In genomic region chr7:80515298-80515697, GRCh38 we compare ENCODE assay signal across 10 cellular contexts. TPM values are rescaled to one million over a fixed set of nuclear protein-coding genes. Genes with fewer than 3 reads are reported as not detected.
"Had no signal": no experiment of that assay in that cellular context is flagged by ENCODE, and none has a peak within 500 bp of the region (broad histone marks: within the 10 kb centered on the region; RNA-seq: fewer than 3 reads in every experiment).

No MANE protein-coding gene starts in this region.

- H3K4me3 ChIP-seq: GM23248, HAP-1, K562 had no signal

- H3K27ac ChIP-seq: GM23248, HL-60 had no signal

- H3K27ac Mint-ChIP-seq: HFFc6 had no signal

- H2AFZ ChIP-seq: GM23248 had no signal

- H3K9ac ChIP-seq: GM23248 had no signal

- DNase-seq: GM23248, H7, HFFc6, IMR-90, KG1 had no signal

- H3K9me3 Mint-ChIP-seq: HFFc6 had no signal

- H3K9me3 ChIP-seq: HAP-1 had no signal

- H3K4me3 Mint-ChIP-seq: HFFc6 had no signal

- ATAC-seq: HCT116, K562 had no signal

- FAIRE-seq: K562 had no signal

- H3K36me3 ChIP-seq: HAP-1 had no signal

RNA-seq across cellular contexts. Expression of gene GNAT3, which starts 3.4 kb away (rescaled TPM):
- total RNA-seq: GM23248, H7, HT1080, IMR-90, K562 had no signal
- polyA plus RNA-seq: GM23248, IMR-90, K562 had no signal
